Comparison of ENCODE assay signal across 8 cellular contexts in the genomic region with DNA sequence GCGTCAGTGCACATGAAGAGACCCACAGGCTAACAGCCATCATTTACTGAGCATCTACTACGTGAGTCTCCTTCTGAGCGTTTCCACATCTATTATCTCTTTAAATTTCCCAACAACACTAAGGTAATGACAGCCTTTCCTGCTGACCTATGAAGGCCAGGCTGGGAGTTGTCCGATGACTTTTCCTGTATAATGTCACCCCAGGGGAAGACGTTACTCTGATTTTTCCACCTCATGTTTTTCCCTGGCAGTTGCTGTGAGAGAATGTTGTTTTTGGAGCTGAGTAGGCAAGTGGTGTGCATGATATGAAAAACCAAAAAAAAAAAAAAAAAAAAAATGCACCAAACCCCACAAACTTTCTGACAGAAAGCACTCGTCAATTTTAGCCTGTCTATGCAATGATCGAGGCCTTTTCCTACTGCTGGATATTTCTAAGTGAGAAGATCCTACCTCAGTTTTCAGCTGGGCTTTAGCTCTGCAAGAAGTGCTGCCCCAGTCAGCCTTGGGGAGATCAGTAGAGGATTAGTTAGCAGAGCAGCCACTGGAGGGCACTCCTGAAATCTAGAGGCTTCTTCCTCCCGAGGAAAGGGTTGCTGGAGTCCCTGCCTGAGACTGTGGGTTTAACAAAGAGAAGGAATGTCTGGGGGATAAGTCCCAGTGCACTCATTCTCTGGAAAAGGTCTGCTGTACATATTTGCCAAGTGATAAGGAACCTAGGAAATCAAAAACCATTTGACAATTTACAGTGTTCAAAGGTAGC.
DNase-seq lines count a peak whose midpoint lies in the region; ATAC-seq, FAIRE-seq and TF ChIP-seq lines count a peak whose summit lies in the region.

No MANE protein-coding gene starts in this region.

- H2AK5ac ChIP-seq in H1 (ENCODE audit: low read depth, low read length), result no peak overlapping the region
- H2AK5ac ChIP-seq in mesenchymal stem cell (ENCODE audit: low read length, severe bottlenecking), result peak overlapping the region; percentile 74

- peak; percentile 77 for FAIRE-seq in D721Med (lab: Jason Lieb, UNC)
- peak; percentile 80 for FAIRE-seq in GM19239 (lab: Jason Lieb, UNC)
- peak; percentile 88 for FAIRE-seq in H1 (lab: Jason Lieb, UNC)

- CTCF ChIA-PET in H1 (lab: Charles Lee; ENCODE audit: partially characterized antibody), result interaction anchor here (0.6 to 3.9 kb wide), 27 partner anchors 10 to 1221 kb away, joined by 3 to 29 read pairs (median 4); no protein-coding TSS in a partner anchor

- no peak for TF ChIP-seq POLR2A in H1 (IDR thresholded peaks at IDR 0.05; ENCODE audit: control extremely low read depth in 1 of 2, low read depth in 2 of 2, low read length in 2 of 2)

- H3K27me3 ChIP-seq in OCI-LY1 (ENCODE audit: insufficient read depth, low read length) (no peaks in the 10 kb centered on the region), H1 (replicated peaks in 1 of 4; ENCODE audit: control insufficient read depth in 3 of 4, extremely low read depth in 1 of 4, insufficient read depth in 3 of 4, low read length in 3 of 4) (no peaks in the 10 kb centered on the region), mesenchymal stem cell (ENCODE audit: control insufficient read depth in 1 of 2, insufficient read depth in 1 of 2, low read length in 2 of 2) (no peaks in the 10 kb centered on the region)

- H4K91ac ChIP-seq in H1 (replicated peaks; ENCODE audit: insufficient read length, low read length) (no peak overlapping the region), mesenchymal stem cell (ENCODE audit: low read length) (no peak overlapping the region)

- peak overlapping the region; percentile 16; the same call in 1 of the 2 replicates for H2BK20ac ChIP-seq in H1 (ENCODE audit: low read length)

- TF ChIP-seq RAD21 in H1 (IDR thresholded peaks at IDR 0.05 in 1 of 2, conservative IDR thresholded peaks at IDR 0.05 in 1 of 2; ENCODE audit: low read depth in 2 of 2, low read length in 2 of 2), result peak; percentile 72 to 73

- H3F3A ChIP-seq in OCI-LY1 (ENCODE audit: insufficient read depth, low read length), result no peaks in the 10 kb centered on the region

- H2BK5ac ChIP-seq in H1 (ENCODE audit: low read depth, low read length) (no peak overlapping the region), mesenchymal stem cell (ENCODE audit: low read depth, low read length, poor library complexity, severe bottlenecking) (peak overlapping the region; percentile 46)

- no peak overlapping the region for H3K56ac ChIP-seq in H1 (replicated peaks; ENCODE audit: insufficient read length, low read depth, low read length)

- H3K9me2 ChIP-seq in OCI-LY1 (ENCODE audit: low read depth, low read length), result no peaks in the 10 kb centered on the region

- H3K4me3 ChIP-seq in OCI-LY1 (ENCODE audit: low read depth, low read length, poor library complexity, severe bottlenecking) (no peak overlapping the region), H1 (ENCODE audit: extremely low read depth in 1 of 4, insufficient read depth in 2 of 4, low read depth in 3 of 4, low read length in 4 of 4) (no peak overlapping the region), mesenchymal stem cell (ENCODE audit: insufficient read depth in 1 of 2, low read depth in 1 of 2, low read length in 2 of 2) (no peak overlapping the region)

- TF ChIP-seq CTCF in D721Med (IDR thresholded peaks at IDR 0.05; ENCODE audit: insufficient read depth, missing control alignments) (peak; percentile 62), OCI-LY1 (IDR thresholded peaks at IDR 0.05; ENCODE audit: low read length) (peak; percentile 48), H1 (IDR thresholded peaks at IDR 0.05; ENCODE audit: control extremely low read depth in 1 of 3, insufficient read depth in 1 of 3, low read depth in 1 of 3, low read length in 3 of 3) (peak; percentile 42 to 72 (median 65))

- DNase-seq in D721Med (ENCODE audit: insufficient read length, low spot score) (no peak), GM19239 (ENCODE audit: insufficient read length, low spot score) (peak; percentile 14), HT-29 (ENCODE audit: low spot score) (peak; percentile 74), H1 (ENCODE audit: low read depth in 1 of 2, low spot score in 2 of 2) (peak; percentile 27 to 60), mesenchymal stem cell (peak; percentile 64), NK-92 (lab: John Stamatoyannopoulos, UW; ENCODE audit: unreplicated experiment) (no peak)

- H3K18ac ChIP-seq in H1 (ENCODE audit: extremely low read depth, low read length) (no peak overlapping the region), mesenchymal stem cell (ENCODE audit: low read depth in 1 of 2, low read length in 2 of 2) (no peak overlapping the region)

- H3K4ac ChIP-seq in H1 (replicated peaks; ENCODE audit: insufficient read length, low read depth, low read length) (no peak overlapping the region), mesenchymal stem cell (ENCODE audit: low read depth in 1 of 2, low read length in 2 of 2) (no peak overlapping the region)

- H2BK15ac ChIP-seq in H1 (ENCODE audit: low read length) (no peak overlapping the region), mesenchymal stem cell (ENCODE audit: low read depth, poor library complexity, severe bottlenecking) (no peak overlapping the region)

- no peak overlapping the region for H3K27ac ChIP-seq in OCI-LY1 (ENCODE audit: low read depth, low read length, poor library complexity, severe bottlenecking)
- H3K27ac ChIP-seq in H1 (ENCODE audit: low read depth, low read length), result no peak overlapping the region
- H3K27ac ChIP-seq in mesenchymal stem cell (ENCODE audit: low read length, poor library complexity, severe bottlenecking), result peak overlapping the region; percentile 83

- H2AFZ ChIP-seq in OCI-LY1 (ENCODE audit: low read length) (no peak overlapping the region), H1 (ENCODE audit: low read length) (no peak overlapping the region), mesenchymal stem cell (ENCODE audit: low read depth, low read length) (no peak overlapping the region)

- no peak overlapping the region for H4K8ac ChIP-seq in H1 (ENCODE audit: extremely low read depth, insufficient read depth, low read length)
- no peak overlapping the region for H4K8ac ChIP-seq in mesenchymal stem cell (ENCODE audit: low read length)

- no peaks in the 10 kb centered on the region for H3K36me3 ChIP-seq in OCI-LY1 (ENCODE audit: insufficient read depth, low read length)
- no peaks in the 10 kb centered on the region for H3K36me3 ChIP-seq in H1 (ENCODE audit: control insufficient read depth in 2 of 4, insufficient read depth in 4 of 4, low read length in 3 of 4)
- H3K36me3 ChIP-seq in mesenchymal stem cell (ENCODE audit: control insufficient read depth in 1 of 2, insufficient read depth in 2 of 2, low read depth in 1 of 2, low read length in 2 of 2), result no peaks in the 10 kb centered on the region

- H3K23me2 ChIP-seq in H1 (ENCODE audit: low read depth, low read length), result no peaks in the 10 kb centered on the region

- H3K4me1 ChIP-seq in OCI-LY1 (ENCODE audit: insufficient read depth, low read length, severe bottlenecking), result no peaks in the 10 kb centered on the region
- H3K4me1 ChIP-seq in H1 (replicated peaks in 1 of 4; ENCODE audit: control insufficient read depth in 3 of 4, insufficient read depth in 4 of 4, low read length in 3 of 4), result peaks cover 0 to 7% (median 0%) of the 10 kb centered on the region in 4 experiments; a peak in 2 of 7 replicates
- H3K4me1 ChIP-seq in mesenchymal stem cell (ENCODE audit: control insufficient read depth, insufficient read depth, low read depth, low read length), result peaks cover under 1% of the 10 kb centered on the region

- no peaks in the 10 kb centered on the region for H4K20me1 ChIP-seq in OCI-LY1 (ENCODE audit: insufficient read depth, low read length)
- no peaks in the 10 kb centered on the region for H4K20me1 ChIP-seq in H1 (replicated peaks in 1 of 2; ENCODE audit: control insufficient read depth in 1 of 2, insufficient read depth in 2 of 2, low read length in 2 of 2)

- POLR2A ChIA-PET in H1 (lab: Charles Lee; ENCODE audit: partially characterized antibody), result interaction anchor here (1.2 kb wide), 1 partner anchor 28 kb away, joined by 3 read pairs; no protein-coding TSS in a partner anchor

- H3K9ac ChIP-seq in OCI-LY1 (ENCODE audit: low read length), result no peak overlapping the region
- no peak overlapping the region for H3K9ac ChIP-seq in H1 (replicated peaks in 1 of 4; ENCODE audit: extremely low read depth in 1 of 4, low read depth in 3 of 4, low read length in 3 of 4)
- H3K9ac ChIP-seq in mesenchymal stem cell (ENCODE audit: low read length), result peak overlapping the region; percentile 31

- H3K9me3 ChIP-seq in OCI-LY1 (ENCODE audit: low read length) (no peaks in the 10 kb centered on the region), H1 (ENCODE audit: insufficient read depth in 2 of 2, low read depth in 1 of 2, low read length in 1 of 2) (no peaks in the 10 kb centered on the region), mesenchymal stem cell (ENCODE audit: control insufficient read depth, low read length) (no peaks in the 10 kb centered on the region)

- H3K14ac ChIP-seq in H1 (ENCODE audit: insufficient read length), result no peak overlapping the region
- no peak overlapping the region for H3K14ac ChIP-seq in mesenchymal stem cell (ENCODE audit: low read length in 2 of 2)

- H2BK120ac ChIP-seq in H1 (replicated peaks; ENCODE audit: low read depth, low read length) (no peak overlapping the region), mesenchymal stem cell (ENCODE audit: low read depth, low read length) (no peak overlapping the region)

- H3K79me1 ChIP-seq in H1 (ENCODE audit: low read depth, low read length) (no peaks in the 10 kb centered on the region), mesenchymal stem cell (replicated peaks; ENCODE audit: low read length, poor library complexity, severe bottlenecking) (peaks cover 8% of the 10 kb centered on the region)

- WGBS in H1 (ENCODE audit: extremely low coverage in 1 of 2, insufficient coverage in 1 of 2, insufficient read length in 1 of 2, insufficient replicate concordance in 2 of 2, low coverage in 1 of 2, low lambda C conversion rate in 2 of 2, missing lambda C conversion rate in 1 of 2), 2 experiments, result 69% methylated on average over 8 of the region's 8 CpGs; no CpG with 5 or more reads in 1 of the 2 experiments
- WGBS in mesenchymal stem cell, result 45% methylated on average over 8 of the region's 8 CpGs

- TF ChIP-seq EP300 in H1 (IDR thresholded peaks at IDR 0.05; ENCODE audit: borderline replicate concordance in 1 of 2, low read depth in 2 of 2, low read length in 2 of 2), result no peak

- no peak overlapping the region for H4K5ac ChIP-seq in H1 (ENCODE audit: insufficient read length, low read depth, low read length)

- H2BK12ac ChIP-seq in H1 (ENCODE audit: low read depth, low read length) (no peak overlapping the region), mesenchymal stem cell (ENCODE audit: low read length in 2 of 2) (no peak overlapping the region)

- ATAC-seq in HG02970 (IDR thresholded peaks at IDR 0.05; ENCODE audit: low FRiP score, unreplicated experiment), result no peak

- H3K4me2 ChIP-seq in OCI-LY1 (ENCODE audit: low read length) (no peak overlapping the region), H1 (ENCODE audit: insufficient read depth in 1 of 2, low read depth in 2 of 2, low read length in 2 of 2) (no peak overlapping the region), mesenchymal stem cell (ENCODE audit: low read length, poor library complexity, severe bottlenecking) (no peak overlapping the region)

- no peaks in the 10 kb centered on the region for H3K79me2 ChIP-seq in OCI-LY1 (ENCODE audit: insufficient read depth, low read length)
- H3K79me2 ChIP-seq in H1 (ENCODE audit: control insufficient read depth in 1 of 2, insufficient read depth in 2 of 2, low read length in 2 of 2), result no peaks in the 10 kb centered on the region

- no peak overlapping the region for H3K23ac ChIP-seq in H1 (ENCODE audit: insufficient read length)
- no peak overlapping the region for H3K23ac ChIP-seq in mesenchymal stem cell (ENCODE audit: low read length in 2 of 2)

Comparison
In these comparisons a context has a peak if more than half of its experiments do, and no peak if none do; other contexts are left out.
1. DNase-seq: peak in GM19239 (single experiment), HT-29 (single experiment), H1 (2 of 2) and mesenchymal stem cell (single experiment); none in D721Med (single experiment) and NK-92 (single experiment).
2. Peak in every context shown above with its lines, with median percentiles within 50 percentile points of each other: CTCF ChIP-seq.